In the genomic region with DNA sequence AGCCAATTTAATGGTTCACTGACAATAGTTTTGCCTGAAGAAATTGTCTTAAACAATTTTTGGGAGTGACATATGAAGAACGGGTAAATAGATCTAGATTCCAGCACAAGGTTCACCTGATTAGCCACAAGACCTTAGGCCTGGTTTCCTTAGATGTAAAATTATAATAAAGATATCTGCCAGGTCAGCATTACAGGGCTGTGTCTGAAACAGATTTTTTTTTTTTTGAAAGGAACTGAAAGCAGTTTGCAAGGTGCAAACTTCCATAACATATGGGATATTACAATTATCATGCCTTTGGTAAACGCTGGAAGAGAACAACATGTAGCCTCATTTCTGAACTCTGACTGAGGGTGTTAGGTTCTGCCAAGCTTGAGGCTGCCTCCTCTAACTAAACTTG, we compare ENCODE assay signal across 10 cellular contexts.
"Had no signal": no experiment of that assay in that cellular context is flagged by ENCODE, and none has a peak within 500 bp of the region (broad histone marks: within the 10 kb centered on the region; RNA-seq: fewer than 3 reads in every experiment).

No MANE protein-coding gene starts in this region.

- H3K36me3 Mint-ChIP-seq: IgD-negative memory B cell had no signal

- H3K27ac Mint-ChIP-seq: HFFc6, IgD-negative memory B cell had no signal

- H3K4me2 ChIP-seq: KMS-11 had no signal

- H2AFZ ChIP-seq: GM23248 had no signal

- H3K27ac ChIP-seq: GM23248, HL-60, KMS-11 had no signal

- H3K36me3 ChIP-seq: HAP-1 had no signal

- H3K9ac ChIP-seq: GM23248, KMS-11 had no signal

- H3K4me1 Mint-ChIP-seq: IgD-negative memory B cell had no signal

- H3K4me3 Mint-ChIP-seq: HFFc6, IgD-negative memory B cell had no signal

- ATAC-seq: HCT116 had no signal

- H3K4me1 ChIP-seq: HAP-1 had no signal

- H3K27me3 Mint-ChIP-seq: IgD-negative memory B cell had no signal

- H3K9me3 Mint-ChIP-seq: IgD-negative memory B cell had no signal

- H3K9me3 ChIP-seq: HAP-1 had no signal

- H3K4me3 ChIP-seq: GM23248, HAP-1 had no signal

- DNase-seq: GM23248, GOT3, H7, HFFc6, KBM-7 had no signal
